In the genomic region with DNA sequence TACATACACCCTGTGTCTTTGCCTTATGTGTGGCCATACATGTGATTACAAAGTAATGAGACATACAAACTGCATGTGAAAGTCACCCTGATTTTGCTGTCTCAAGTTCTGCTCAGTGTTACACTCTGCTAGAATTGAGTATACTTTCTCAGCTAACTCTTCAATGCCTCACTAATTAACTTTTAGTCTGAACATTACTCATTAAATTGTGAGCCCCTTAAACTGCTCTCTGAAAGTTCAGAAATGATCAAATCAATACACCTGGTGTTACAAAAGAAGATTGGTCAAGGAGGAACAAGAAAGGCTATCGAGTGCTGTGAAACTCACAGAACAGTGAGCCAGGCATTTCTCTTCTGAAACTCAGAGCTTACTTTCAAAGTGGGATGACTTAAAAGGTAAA, we compare ENCODE assay signal across 22 cellular contexts.
DNase-seq lines count a peak whose midpoint lies in the region; ATAC-seq and TF ChIP-seq lines count a peak whose summit lies in the region.
"Had no signal": no experiment of that assay in that cellular context is flagged by ENCODE, and none has a peak within 500 bp of the region (broad histone marks: within the 10 kb centered on the region; RNA-seq: fewer than 3 reads in every experiment).

No MANE protein-coding gene starts in this region.

- H3K36me3 ChIP-seq in gastrocnemius medialis, result no peaks in the 10 kb centered on the region
- H3K36me3 ChIP-seq: esophagus muscularis mucosa, left lung had no signal

- DNase-seq in gastrocnemius medialis (no peak), T-helper 17 cell (no peak), progenitor cell of endocrine pancreas (ENCODE audit: low spot score, unreplicated experiment) (no peak)
- DNase-seq: activated CD4-positive, alpha-beta T cell treated with anti-CD3 and anti-CD28 coated beads, Interleukin-2, amount 10 ng/mL, durations not matched to agents 24 days and 14 days; activated naive CD4-positive, alpha-beta T cell; aorta; CD8-positive, alpha-beta T cell; effector CD8-positive, alpha-beta T cell; KBM-7; left lung; NCI-H1048; NCI-H524; stimulated activated CD8-positive, alpha-beta memory T cell treated with anti-CD3 and anti-CD28 coated beads, Interleukin-4, amount 100 ng/mL, for 48 hours; SW 1271 had no signal

- no peak overlapping the region for H3K27ac ChIP-seq in gastrocnemius medialis
- H3K27ac ChIP-seq: esophagus muscularis mucosa, left lung, RWPE1 had no signal

- H3K4me3 ChIP-seq in gastrocnemius medialis, result no peak overlapping the region
- H3K4me3 ChIP-seq: esophagus muscularis mucosa, left lung, smooth muscle cell had no signal

- H3K27me3 Mint-ChIP-seq in T-helper 17 cell (peaks cover 35% of the 10 kb centered on the region), progenitor cell of endocrine pancreas (no peaks in the 10 kb centered on the region)

- no peak for TF ChIP-seq POLR2A in gastrocnemius medialis (IDR thresholded peaks at IDR 0.05)

- TF ChIP-seq CTCF in gastrocnemius medialis (IDR thresholded peaks at IDR 0.05 in 4 of 5, conservative IDR thresholded peaks at IDR 0.05 in 1 of 5) (no peak), progenitor cell of endocrine pancreas (IDR thresholded peaks at IDR 0.05; ENCODE audit: unreplicated experiment) (no peak)

- H3K4me1 ChIP-seq in gastrocnemius medialis, result peaks cover 0 to 5% of the 10 kb centered on the region in 2 donors
- H3K4me1 ChIP-seq: esophagus muscularis mucosa, left lung had no signal

- peak; percentile 66 for ATAC-seq in GM18508 (IDR thresholded peaks at IDR 0.05; ENCODE audit: insufficient read depth, unreplicated experiment)
- peak; percentile 83 for ATAC-seq in GM19452 (IDR thresholded peaks at IDR 0.05; ENCODE audit: unreplicated experiment)
- ATAC-seq in HG02763 (IDR thresholded peaks at IDR 0.05; ENCODE audit: unreplicated experiment), result peak; percentile 44
- ATAC-seq in HG03342 (IDR thresholded peaks at IDR 0.05; ENCODE audit: unreplicated experiment), result peak; percentile 55
- no peak for ATAC-seq in gastrocnemius medialis
- no peak for ATAC-seq in T-helper 17 cell
- ATAC-seq in GM19455 (IDR thresholded peaks at IDR 0.05; ENCODE audit: unreplicated experiment), result no peak
- ATAC-seq: CD8-positive, alpha-beta T cell; left lung had no signal

- peaks cover 3% of the 10 kb centered on the region for H3K9me3 Mint-ChIP-seq in progenitor cell of endocrine pancreas (ENCODE audit: low read depth)
- H3K9me3 Mint-ChIP-seq: activated CD4-positive, alpha-beta T cell treated with anti-CD3 and anti-CD28 coated beads, Interleukin-2, amount 10 ng/mL, durations not matched to agents 24 days and 14 days; CD8-positive, alpha-beta T cell had no signal

- no peaks in the 10 kb centered on the region for H3K27me3 ChIP-seq in gastrocnemius medialis
- H3K27me3 ChIP-seq: esophagus muscularis mucosa, left lung had no signal

- H3K4me1 Mint-ChIP-seq in T-helper 17 cell (no peaks in the 10 kb centered on the region), progenitor cell of endocrine pancreas (ENCODE audit: low read depth) (peaks cover 37% of the 10 kb centered on the region)
- H3K4me1 Mint-ChIP-seq: activated CD4-positive, alpha-beta T cell treated with anti-CD3 and anti-CD28 coated beads, Interleukin-2, amount 10 ng/mL, durations not matched to agents 24 days and 14 days had no signal

- H3K4me3 Mint-ChIP-seq in T-helper 17 cell (no peak overlapping the region), progenitor cell of endocrine pancreas (ENCODE audit: low read depth) (no peak overlapping the region)
- H3K4me3 Mint-ChIP-seq: activated CD4-positive, alpha-beta T cell treated with anti-CD3 and anti-CD28 coated beads, Interleukin-2, amount 10 ng/mL, durations not matched to agents 24 days and 14 days; CD8-positive, alpha-beta T cell had no signal

- intact Hi-C loops in gastrocnemius medialis (cut with DNase I; ENCODE audit: low total_unique reads), result no loop called here

- in situ Hi-C loops in gastrocnemius medialis (cut with MboI; ENCODE audit: low sequenced_read_pairs in 4 of 4), result no loop called here

- H3K27ac Mint-ChIP-seq in T-helper 17 cell (no peak overlapping the region), progenitor cell of endocrine pancreas (no peak overlapping the region)
- H3K27ac Mint-ChIP-seq: activated CD4-positive, alpha-beta T cell treated with anti-CD3 and anti-CD28 coated beads, Interleukin-2, amount 10 ng/mL, durations not matched to agents 24 days and 14 days; CD8-positive, alpha-beta T cell had no signal

- no peaks in the 10 kb centered on the region for H3K36me3 Mint-ChIP-seq in T-helper 17 cell (ENCODE audit: low read depth)
- H3K36me3 Mint-ChIP-seq in progenitor cell of endocrine pancreas (ENCODE audit: insufficient read depth), result no peaks in the 10 kb centered on the region
- H3K36me3 Mint-ChIP-seq: CD8-positive, alpha-beta T cell had no signal

- H3K9me3 ChIP-seq in gastrocnemius medialis, result no peaks in the 10 kb centered on the region
- H3K9me3 ChIP-seq in T-helper 17 cell (ENCODE audit: control insufficient read depth, low read length, poor library complexity, severe bottlenecking), result no peaks in the 10 kb centered on the region
- H3K9me3 ChIP-seq: esophagus muscularis mucosa, left lung had no signal

Comparison
In these comparisons a context has a peak if more than half of its experiments do, and no peak if none do; other contexts are left out.
1. ATAC-seq: peak in GM18508 (single experiment), GM19452 (single experiment), HG02763 (single experiment) and HG03342 (single experiment); none in gastrocnemius medialis (0 of 2), T-helper 17 cell (single experiment) and GM19455 (single experiment).